33 cellular contexts compared by ENCODE assay signal in genomic region chr2:175553944-175554343, GRCh38.
"Had no signal": no experiment of that assay in that cellular context is flagged by ENCODE, and none has a peak within 500 bp of the region (broad histone marks: within the 10 kb centered on the region; RNA-seq: fewer than 3 reads in every experiment).

No MANE protein-coding gene starts in this region.

- H3K27me3 ChIP-seq: brain microvascular endothelial cell, esophagus squamous epithelium had no signal

- ATAC-seq: activated CD4-positive, CD25-positive, alpha-beta regulatory T cell treated with anti-CD3 and anti-CD28 coated beads, Interleukin-2, amount 50 U/mL, for 24 hours; activated CD8-positive, alpha-beta T cell treated with anti-CD3 and anti-CD28 coated beads for 36 hours; activated T-cell treated with anti-CD3 and anti-CD28 coated beads, Interleukin-2, amount 50 U/mL, for 4 hours; activated T-helper 17 cell treated with anti-CD3 and anti-CD28 coated beads, Interleukin-2, amount 50 U/mL, for 72 hours; gastroesophageal sphincter; T-helper 17 cell had no signal

- H3K4me1 Mint-ChIP-seq: activated B cell treated with CpG ODN at 0.5 μM for 24 hours; activated T-helper 17 cell treated with anti-CD3 and anti-CD28 coated beads, Interleukin-2, amount 50 U/mL, for 72 hours; T-helper 17 cell had no signal

- DNase-seq: activated B cell treated with CpG ODN at 0.5 μM for 24 hours; activated CD4-positive, alpha-beta T cell treated with anti-CD3 and anti-CD28 coated beads for 48 hours; activated CD4-positive, alpha-beta T cell treated with anti-CD3 and anti-CD28 coated beads, Interleukin-2, amount 50 U/mL, for 1 hour; activated CD4-positive, alpha-beta T cell treated with anti-CD3 and anti-CD28 coated beads, Interleukin-2, amount 50 U/mL, for 48 hours; activated CD8-positive, alpha-beta memory T cell treated with anti-CD3 and anti-CD28 coated beads for 24 hours; activated CD8-positive, alpha-beta T cell treated with anti-CD3 and anti-CD28 coated beads for 36 hours; activated effector memory CD4-positive, alpha-beta T cell treated with Interleukin-2 at 50 U/mL for 16 hours; activated gamma-delta T cell treated with Interleukin-2 at 50 U/mL for 16 hours; activated naive CD4-positive, alpha-beta T cell treated with anti-CD3 and anti-CD28 coated beads, Interleukin-2, amount 50 U/mL, for 16 hours; activated naive CD4-positive, alpha-beta T cell treated with Interleukin-2 at 50 U/mL for 16 hours; activated T-cell treated with anti-CD3 and anti-CD28 coated beads, Interleukin-2, amount 50 U/mL, for 4 hours; amniotic stem cell; anterior cingulate cortex; brain microvascular endothelial cell; caudate nucleus; cortex of kidney; effector CD8-positive, alpha-beta T cell; esophagus squamous epithelium; foreskin melanocyte; T-helper 1 cell; T-helper 17 cell; T1000; WERI-Rb-1 had no signal

- H3K4me3 Mint-ChIP-seq: activated B cell treated with CpG ODN at 0.5 μM for 24 hours; activated CD8-positive, alpha-beta T cell treated with anti-CD3 and anti-CD28 coated beads for 36 hours; activated naive CD8-positive, alpha-beta T cell; activated T-cell treated with anti-CD3 and anti-CD28 coated beads, Interleukin-2, amount 50 U/mL, for 4 hours; activated T-helper 17 cell treated with anti-CD3 and anti-CD28 coated beads, Interleukin-2, amount 50 U/mL, for 72 hours; T-helper 17 cell; T-helper 2 cell treated with Interferon-gamma antibody and Interleukin-4, amounts not matched to agents 5 μg/mL and 100 μg/mL, for 36 hours had no signal

- H3K36me3 ChIP-seq: brain microvascular endothelial cell, esophagus squamous epithelium, gastroesophageal sphincter, WERI-Rb-1 had no signal

- H3K27ac ChIP-seq: brain microvascular endothelial cell, epithelial cell of prostate, esophagus squamous epithelium, gastroesophageal sphincter, WERI-Rb-1 had no signal

- H3K4me3 ChIP-seq: esophagus squamous epithelium, gastroesophageal sphincter had no signal

- H3K9me3 Mint-ChIP-seq: activated B cell treated with CpG ODN at 0.5 μM for 24 hours; activated CD8-positive, alpha-beta T cell treated with anti-CD3 and anti-CD28 coated beads for 36 hours; activated T-cell treated with anti-CD3 and anti-CD28 coated beads, Interleukin-2, amount 50 U/mL, for 4 hours; activated T-helper 17 cell treated with anti-CD3 and anti-CD28 coated beads, Interleukin-2, amount 50 U/mL, for 72 hours; T-helper 2 cell treated with Interferon-gamma antibody and Interleukin-4, amounts not matched to agents 5 μg/mL and 100 μg/mL, for 36 hours had no signal

- H3K9me3 ChIP-seq: esophagus squamous epithelium, gastroesophageal sphincter had no signal

- H3K36me3 Mint-ChIP-seq: activated naive CD8-positive, alpha-beta T cell had no signal

- FAIRE-seq: astrocyte, colon, endometrium, endothelial cell of umbilical vein had no signal

- H3K27ac Mint-ChIP-seq: activated B cell treated with CpG ODN at 0.5 μM for 24 hours; activated CD8-positive, alpha-beta T cell treated with anti-CD3 and anti-CD28 coated beads for 36 hours; activated naive CD8-positive, alpha-beta T cell; activated T-helper 17 cell treated with anti-CD3 and anti-CD28 coated beads, Interleukin-2, amount 50 U/mL, for 72 hours; T-helper 17 cell; T-helper 2 cell treated with Interferon-gamma antibody and Interleukin-4, amounts not matched to agents 5 μg/mL and 100 μg/mL, for 36 hours had no signal

- H3K4me1 ChIP-seq: esophagus squamous epithelium, gastroesophageal sphincter had no signal
